In the genomic region with DNA sequence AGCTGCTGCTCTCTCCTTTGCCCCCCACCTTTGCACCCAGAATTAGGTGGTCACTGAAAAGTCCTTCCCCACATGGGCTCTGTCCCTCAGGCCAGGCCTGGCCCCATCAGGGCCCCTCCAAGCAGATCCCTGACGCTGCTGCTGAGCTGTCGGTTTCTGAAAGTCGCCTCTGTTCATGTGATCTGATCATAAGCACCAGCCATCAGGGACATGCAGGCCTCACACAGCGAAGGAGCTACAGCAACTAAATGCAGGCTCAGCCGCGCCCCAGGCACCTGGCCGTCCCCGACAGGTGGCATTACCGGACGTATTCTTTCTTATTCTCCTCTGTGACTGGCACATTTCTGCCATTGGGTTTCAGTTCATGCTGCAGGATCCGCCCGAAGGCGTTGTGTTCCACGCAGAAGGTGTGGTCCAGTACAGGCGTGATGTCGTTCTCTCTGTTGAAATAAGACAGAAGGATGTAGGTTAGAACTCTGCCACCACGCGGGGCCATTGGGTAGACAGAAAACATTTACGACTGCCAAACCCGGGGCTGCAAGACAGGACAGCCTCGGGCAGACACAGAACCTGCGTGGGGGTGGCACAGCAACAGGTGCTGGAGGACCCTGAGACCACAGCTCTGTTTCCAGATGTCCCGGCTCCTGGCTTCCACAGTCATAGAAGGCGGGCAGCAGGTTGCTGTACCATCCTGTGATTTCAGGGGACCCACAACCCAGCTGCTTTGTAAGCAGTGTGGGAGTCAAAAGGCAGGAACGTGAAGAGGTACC, we compare ENCODE assay signal across 22 cellular contexts.
DNase-seq lines count a peak whose midpoint lies in the region; FAIRE-seq and TF ChIP-seq lines count a peak whose summit lies in the region.
"Had no signal": no experiment of that assay in that cellular context is flagged by ENCODE, and none has a peak within 500 bp of the region (broad histone marks: within the 10 kb centered on the region; RNA-seq: fewer than 3 reads in every experiment).

No MANE protein-coding gene starts in this region.

- no peaks in the 10 kb centered on the region for H3K4me1 Mint-ChIP-seq in activated CD4-positive, alpha-beta T cell treated with anti-CD3 and anti-CD28 coated beads, Interleukin-2, amount 10 ng/mL, durations not matched to agents 24 days and 14 days

- TF ChIP-seq CTCF in RWPE1 (conservative IDR thresholded peaks at IDR 0.05; ENCODE audit: low read depth) (no peak), H1 (IDR thresholded peaks at IDR 0.05; ENCODE audit: control extremely low read depth in 1 of 3, insufficient read depth in 1 of 3, low read depth in 1 of 3, low read length in 3 of 3) (no peak), testis (IDR thresholded peaks at IDR 0.05) (no peak)

- no peak for DNase-seq in activated CD4-positive, alpha-beta T cell treated with anti-CD3 and anti-CD28 coated beads, Interleukin-2, amount 10 ng/mL, durations not matched to agents 24 days and 14 days
- no peak for DNase-seq in activated CD4-positive, alpha-beta T cell treated with anti-CD3 and anti-CD28 coated beads, Interleukin-2, amount 50 U/mL, for 4 hours
- DNase-seq in RWPE1 (ENCODE audit: low spot score) (no peak), H1 (ENCODE audit: low read depth in 1 of 2, low spot score in 2 of 2) (peak in 1 of 2 experiments; percentile 35), testis (peak; percentile 8), NCI-H187 (lab: John Stamatoyannopoulos, UW) (no peak), SKM-1 treated with dmso at 0.1 percent for 144 hours (lab: John Stamatoyannopoulos, UW; ENCODE audit: unreplicated experiment) (no peak), NCI-H2227 (lab: John Stamatoyannopoulos, UW; ENCODE audit: unreplicated experiment) (no peak)
- DNase-seq: BE2C; Calu3; CD4-positive, alpha-beta memory T cell; DMS53; Kasumi-1; MM.1S; NCI-H1105 treated with DMSO at 0.1 percent for 48 hours; NCI-H1694 treated with DMSO at 0.1 percent for 48 hours; NCI-H446; NCI-H69; NK-92 treated with Interleukin-12 subunit alpha and Interleukin-12 subunit beta, amount 100 ng/mL, for 24 hours; SJCRH30 had no signal

- H3K27ac Mint-ChIP-seq in activated CD4-positive, alpha-beta T cell treated with anti-CD3 and anti-CD28 coated beads, Interleukin-2, amount 10 ng/mL, durations not matched to agents 24 days and 14 days: peak overlapping the region; percentile 29

- H3K27ac ChIP-seq in RWPE1 (peak overlapping the region; percentile 6; the same call in 1 of the 2 replicates), H1 (ENCODE audit: low read depth, low read length) (no peak overlapping the region), testis (no peak overlapping the region)
- H3K27ac ChIP-seq: 22Rv1, SJCRH30 had no signal

- no peaks in the 10 kb centered on the region for H3K79me1 ChIP-seq in H1 (ENCODE audit: low read depth, low read length)

- TF ChIP-seq RAD21 in H1 (IDR thresholded peaks at IDR 0.05 in 1 of 2, conservative IDR thresholded peaks at IDR 0.05 in 1 of 2; ENCODE audit: low read depth in 2 of 2, low read length in 2 of 2): no peak

- no peak overlapping the region for H3K9ac ChIP-seq in H1 (replicated peaks in 1 of 4; ENCODE audit: extremely low read depth in 1 of 4, low read depth in 3 of 4, low read length in 3 of 4)

- peaks cover 59% of the 10 kb centered on the region for H3K36me3 Mint-ChIP-seq in activated CD4-positive, alpha-beta T cell treated with anti-CD3 and anti-CD28 coated beads, Interleukin-2, amount 10 ng/mL, durations not matched to agents 24 days and 14 days (ENCODE audit: low read depth)

- 93% methylated on average over 25 of the region's 25 CpGs; no CpG with 5 or more reads in 1 of the 2 experiments for WGBS in H1 (ENCODE audit: extremely low coverage in 1 of 2, insufficient coverage in 1 of 2, insufficient read length in 1 of 2, insufficient replicate concordance in 2 of 2, low coverage in 1 of 2, low lambda C conversion rate in 2 of 2, missing lambda C conversion rate in 1 of 2), 2 experiments
- WGBS in testis, 2 donors: 91 to 92% methylated on average over 25 of the region's 25 CpGs

- H4K5ac ChIP-seq in H1 (ENCODE audit: insufficient read length, low read depth, low read length): no peak overlapping the region

- H3K23me2 ChIP-seq in H1 (ENCODE audit: low read depth, low read length): no peaks in the 10 kb centered on the region

- H3K4me3 ChIP-seq in H1 (ENCODE audit: extremely low read depth in 1 of 4, insufficient read depth in 2 of 4, low read depth in 3 of 4, low read length in 4 of 4) (no peak overlapping the region), testis (no peak overlapping the region)
- H3K4me3 ChIP-seq: SJCRH30 had no signal

- no peak overlapping the region for H4K91ac ChIP-seq in H1 (replicated peaks; ENCODE audit: insufficient read length, low read length)

- no peak overlapping the region for H2BK15ac ChIP-seq in H1 (ENCODE audit: low read length)

- H3K27me3 ChIP-seq in H1 (replicated peaks in 1 of 4; ENCODE audit: control insufficient read depth in 3 of 4, extremely low read depth in 1 of 4, insufficient read depth in 3 of 4, low read length in 3 of 4): no peaks in the 10 kb centered on the region
- no peaks in the 10 kb centered on the region for H3K27me3 ChIP-seq in testis
- H3K27me3 ChIP-seq: BE2C, SJCRH30 had no signal

- H2BK5ac ChIP-seq in H1 (ENCODE audit: low read depth, low read length): no peak overlapping the region

- peaks cover 21 to 53% (median 48%) of the 10 kb centered on the region in 4 experiments for H3K36me3 ChIP-seq in H1 (ENCODE audit: control insufficient read depth in 2 of 4, insufficient read depth in 4 of 4, low read length in 3 of 4)
- no peaks in the 10 kb centered on the region for H3K36me3 ChIP-seq in testis (ENCODE audit: low read depth, missing control alignments)

- POLR2A ChIA-PET in RWPE1 (lab: Yijun Ruan, JAX; ENCODE audit: low non-redundant PET) (no interaction called here), H1 (lab: Charles Lee; ENCODE audit: partially characterized antibody) (interaction anchor here (1.6 kb wide), 1 partner anchor 10 kb away, joined by 3 read pairs; no protein-coding TSS in a partner anchor)

- H2BK12ac ChIP-seq in H1 (ENCODE audit: low read depth, low read length): no peak overlapping the region

- H3K56ac ChIP-seq in H1 (replicated peaks; ENCODE audit: insufficient read length, low read depth, low read length): no peak overlapping the region

- no peaks in the 10 kb centered on the region for H3K4me1 ChIP-seq in H1 (replicated peaks in 1 of 4; ENCODE audit: control insufficient read depth in 3 of 4, insufficient read depth in 4 of 4, low read length in 3 of 4)
- H3K4me1 ChIP-seq in testis: peaks cover 29% of the 10 kb centered on the region
- H3K4me1 ChIP-seq: BE2C, SJCRH30 had no signal

- H4K8ac ChIP-seq in H1 (ENCODE audit: extremely low read depth, insufficient read depth, low read length): peak overlapping the region; percentile 74; the same call in 1 of the 2 replicates

- no peak for FAIRE-seq in H1 (lab: Jason Lieb, UNC)
- FAIRE-seq: GM19239 had no signal

- CTCF ChIA-PET in RWPE1 (lab: Yijun Ruan, JAX): interaction anchor here (0.6 to 1.0 kb wide), 4 partner anchors 12 to 275 kb away, joined by 3 to 4 read pairs (median 4); no protein-coding TSS in a partner anchor
- CTCF ChIA-PET in H1 (lab: Charles Lee; ENCODE audit: partially characterized antibody): interaction anchor here (0.6 to 6.2 kb wide), 16 partner anchors 8 to 334 kb away, joined by 3 to 87 read pairs (median 4); no protein-coding TSS in a partner anchor

- H3K27me3 Mint-ChIP-seq in activated CD4-positive, alpha-beta T cell treated with anti-CD3 and anti-CD28 coated beads, Interleukin-2, amount 10 ng/mL, durations not matched to agents 24 days and 14 days: no peaks in the 10 kb centered on the region
- H3K27me3 Mint-ChIP-seq: CD4-positive, alpha-beta memory T cell had no signal

- intact Hi-C loops in activated CD4-positive, alpha-beta T cell treated with anti-CD3 and anti-CD28 coated beads, Interleukin-2, amount 10 ng/mL, durations not matched to agents 24 days and 14 days (cut with micrococcal nuclease): no loop called here
- intact Hi-C loops in testis (cut with DNase I; ENCODE audit: low total_unique reads): no loop called here

- H4K20me1 ChIP-seq in H1 (replicated peaks in 1 of 2; ENCODE audit: control insufficient read depth in 1 of 2, insufficient read depth in 2 of 2, low read length in 2 of 2): peaks cover 5 to 8% of the 10 kb centered on the region in 2 experiments

- no peak overlapping the region for H3K4ac ChIP-seq in H1 (replicated peaks; ENCODE audit: insufficient read length, low read depth, low read length)

- H3K14ac ChIP-seq in H1 (ENCODE audit: insufficient read length): no peak overlapping the region

- H2AFZ ChIP-seq in H1 (ENCODE audit: low read length): no peak overlapping the region

- no peak overlapping the region for H3K23ac ChIP-seq in H1 (ENCODE audit: insufficient read length)

- no peaks in the 10 kb centered on the region for H3K9me3 Mint-ChIP-seq in activated CD4-positive, alpha-beta T cell treated with anti-CD3 and anti-CD28 coated beads, Interleukin-2, amount 10 ng/mL, durations not matched to agents 24 days and 14 days
- H3K9me3 Mint-ChIP-seq: CD4-positive, alpha-beta memory T cell had no signal

- H3K18ac ChIP-seq in H1 (ENCODE audit: extremely low read depth, low read length): no peak overlapping the region

- H3K9me3 ChIP-seq in H1 (ENCODE audit: insufficient read depth in 2 of 2, low read depth in 1 of 2, low read length in 1 of 2): no peaks in the 10 kb centered on the region
- H3K9me3 ChIP-seq in testis: no peaks in the 10 kb centered on the region
- H3K9me3 ChIP-seq: BE2C, SJCRH30 had no signal

- TF ChIP-seq POLR2A in H1 (IDR thresholded peaks at IDR 0.05; ENCODE audit: control extremely low read depth in 1 of 2, low read depth in 2 of 2, low read length in 2 of 2): no peak
- TF ChIP-seq POLR2A in testis (IDR thresholded peaks at IDR 0.05): no peak

- no peak overlapping the region for H2AK5ac ChIP-seq in H1 (ENCODE audit: low read depth, low read length)

- H2BK20ac ChIP-seq in H1 (ENCODE audit: low read length): no peak overlapping the region

- no peak overlapping the region for H3K4me3 Mint-ChIP-seq in activated CD4-positive, alpha-beta T cell treated with anti-CD3 and anti-CD28 coated beads, Interleukin-2, amount 10 ng/mL, durations not matched to agents 24 days and 14 days
- H3K4me3 Mint-ChIP-seq: CD4-positive, alpha-beta memory T cell had no signal

- no peak for TF ChIP-seq EP300 in H1 (IDR thresholded peaks at IDR 0.05; ENCODE audit: borderline replicate concordance in 1 of 2, low read depth in 2 of 2, low read length in 2 of 2)

- H3K4me2 ChIP-seq in H1 (ENCODE audit: insufficient read depth in 1 of 2, low read depth in 2 of 2, low read length in 2 of 2): no peak overlapping the region

- H2BK120ac ChIP-seq in H1 (replicated peaks; ENCODE audit: low read depth, low read length): no peak overlapping the region

- no peaks in the 10 kb centered on the region for H3K79me2 ChIP-seq in H1 (ENCODE audit: control insufficient read depth in 1 of 2, insufficient read depth in 2 of 2, low read length in 2 of 2)

TF ChIP-seq in H1, 55 proteins besides CTCF, POLR2A, EP300 and RAD21 (continues in another document):
- TF ChIP-seq, protein P1, sequence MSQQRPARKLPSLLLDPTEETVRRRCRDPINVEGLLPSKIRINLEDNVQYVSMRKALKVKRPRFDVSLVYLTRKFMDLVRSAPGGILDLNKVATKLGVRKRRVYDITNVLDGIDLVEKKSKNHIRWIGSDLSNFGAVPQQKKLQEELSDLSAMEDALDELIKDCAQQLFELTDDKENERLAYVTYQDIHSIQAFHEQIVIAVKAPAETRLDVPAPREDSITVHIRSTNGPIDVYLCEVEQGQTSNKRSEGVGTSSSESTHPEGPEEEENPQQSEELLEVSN (IDR thresholded peaks at IDR 0.05): no peak
